8 cellular contexts compared by ENCODE assay signal in genomic region chr20:35207950-35208611, GRCh38. TPM values are rescaled to one million over a fixed set of nuclear protein-coding genes. Genes with fewer than 3 reads are reported as not detected.
DNase-seq lines count a peak whose midpoint lies in the region; ATAC-seq and TF ChIP-seq lines count a peak whose summit lies in the region.

No MANE protein-coding gene starts in this region.

- no peaks in the 10 kb centered on the region for H3K4me1 ChIP-seq in Loucy (ENCODE audit: insufficient read depth, low read length, poor library complexity, severe bottlenecking)
- H3K4me1 ChIP-seq in SJCRH30: no peaks in the 10 kb centered on the region
- H3K4me1 ChIP-seq in foreskin keratinocyte: no peaks in the 10 kb centered on the region
- H3K4me1 ChIP-seq in stomach smooth muscle (ENCODE audit: control insufficient read depth, insufficient read depth, low read length): peaks cover 6% of the 10 kb centered on the region

- no peaks in the 10 kb centered on the region for H4K20me1 ChIP-seq in Loucy (ENCODE audit: insufficient read depth, low read length, poor library complexity, severe bottlenecking)

- no peak overlapping the region for H3K27ac ChIP-seq in SJCRH30
- H3K27ac ChIP-seq in foreskin keratinocyte: no peak overlapping the region
- H3K27ac ChIP-seq in stomach smooth muscle (ENCODE audit: low read length): peak overlapping the region; percentile 64

- H2AFZ ChIP-seq in Loucy (ENCODE audit: low read length): no peak overlapping the region; the same call in 1 of the 2 replicates

- DNase-seq in DMS114 treated with DMSO at 0.1 percent for 48 hours (lab: John Stamatoyannopoulos, UW; ENCODE audit: unreplicated experiment): peak; percentile 57
- peak; percentile 84 to 93 for DNase-seq in SJCRH30
- DNase-seq in activated effector memory CD4-positive, alpha-beta T cell treated with anti-CD3 and anti-CD28 coated beads, Interleukin-2, amount 50 U/mL, for 16 hours: peak; percentile 88
- DNase-seq in foreskin keratinocyte: peak in 1 of 2 donors; percentile 55
- DNase-seq in non-pigmented ciliary epithelial cell (ENCODE audit: low read depth): peak; percentile 38
- DNase-seq in mesenteric fat pad (ENCODE audit: low spot score): no peak

- H3K4me2 ChIP-seq in Loucy (ENCODE audit: low read depth, low read length, poor library complexity, severe bottlenecking): no peak overlapping the region

- no peaks in the 10 kb centered on the region for H3K36me3 ChIP-seq in Loucy (ENCODE audit: insufficient read depth, low read length)
- H3K36me3 ChIP-seq in SJCRH30: no peaks in the 10 kb centered on the region
- peaks cover 0 to 4% of the 10 kb centered on the region in 2 donors for H3K36me3 ChIP-seq in stomach smooth muscle (ENCODE audit: control insufficient read depth in 2 of 2, insufficient read depth in 2 of 2, low read length in 2 of 2)

- no peaks in the 10 kb centered on the region for H3K9me2 ChIP-seq in Loucy (replicated peaks; ENCODE audit: low read depth, low read length)

- H3K9ac ChIP-seq in Loucy (ENCODE audit: low read depth, low read length, poor library complexity, severe bottlenecking) (no peak overlapping the region), stomach smooth muscle (ENCODE audit: low read length in 2 of 2) (peak overlapping the region; percentile 59 to 66)

- H3K9me3 ChIP-seq in Loucy (ENCODE audit: insufficient read depth, low read depth, low read length) (no peaks in the 10 kb centered on the region), SJCRH30 (replicated peaks) (no peaks in the 10 kb centered on the region; the same call in 1 of the 2 replicates), stomach smooth muscle (ENCODE audit: control insufficient read depth in 2 of 2, low read length in 2 of 2) (no peaks in the 10 kb centered on the region)

- no peaks in the 10 kb centered on the region for H3F3A ChIP-seq in Loucy (ENCODE audit: low read depth)

- no peaks in the 10 kb centered on the region for H3K27me3 ChIP-seq in Loucy (ENCODE audit: insufficient read depth, low read length, poor library complexity, severe bottlenecking)
- no peaks in the 10 kb centered on the region for H3K27me3 ChIP-seq in SJCRH30
- no peaks in the 10 kb centered on the region for H3K27me3 ChIP-seq in foreskin keratinocyte
- H3K27me3 ChIP-seq in stomach smooth muscle (ENCODE audit: control insufficient read depth in 1 of 2, insufficient read depth in 2 of 2, low read length in 2 of 2): no peaks in the 10 kb centered on the region

- no peaks in the 10 kb centered on the region for H3K79me2 ChIP-seq in Loucy (ENCODE audit: insufficient read depth, low read length)

- H3K4me3 ChIP-seq in Loucy (ENCODE audit: low read length, poor library complexity, severe bottlenecking): no peak overlapping the region
- no peak overlapping the region for H3K4me3 ChIP-seq in SJCRH30
- peak overlapping the region; percentile 27 to 60 for H3K4me3 ChIP-seq in stomach smooth muscle (ENCODE audit: low read length in 2 of 2)

- TF ChIP-seq CTCF in Loucy (conservative IDR thresholded peaks at IDR 0.05; ENCODE audit: low read length): peak; percentile 85
- peak; percentile 95 for TF ChIP-seq CTCF in foreskin keratinocyte (conservative IDR thresholded peaks at IDR 0.05)

- ATAC-seq in foreskin keratinocyte: peak; percentile 60

RNA-seq across cellular contexts. Expression of gene MMP24, which starts 18.4 kb away (rescaled TPM):
- not detected in 2 replicates for total RNA-seq in SJCRH30 (2014; rRNA removed; shearing (Covaris generic))
- total RNA-seq in foreskin keratinocyte (0.03 and 0.04 TPM in 2 replicates), mesenteric fat pad (0.35 TPM)
- polyA plus RNA-seq in foreskin keratinocyte: 0.03 TPM in 2 replicates

RNA-seq across cellular contexts. Expression of gene PROCR, which starts 36.2 kb away (rescaled TPM):
- total RNA-seq in SJCRH30 (2014; rRNA removed; shearing (Covaris generic)): 9.0 and 9.6 TPM in 2 replicates
- total RNA-seq in foreskin keratinocyte (73.5 and 87.8 TPM in 2 replicates), mesenteric fat pad (103 TPM)
- polyA plus RNA-seq in foreskin keratinocyte: 90.1 and 110 TPM in 2 replicates

Comparison
In these comparisons a context has a peak if more than half of its experiments do, and no peak if none do; other contexts are left out.
1. H3K4me3 ChIP-seq: peak in stomach smooth muscle (2 of 2); none in Loucy (single experiment) and SJCRH30 (single experiment).